Comparison of ENCODE assay signal across 8 cellular contexts in the genomic region with DNA sequence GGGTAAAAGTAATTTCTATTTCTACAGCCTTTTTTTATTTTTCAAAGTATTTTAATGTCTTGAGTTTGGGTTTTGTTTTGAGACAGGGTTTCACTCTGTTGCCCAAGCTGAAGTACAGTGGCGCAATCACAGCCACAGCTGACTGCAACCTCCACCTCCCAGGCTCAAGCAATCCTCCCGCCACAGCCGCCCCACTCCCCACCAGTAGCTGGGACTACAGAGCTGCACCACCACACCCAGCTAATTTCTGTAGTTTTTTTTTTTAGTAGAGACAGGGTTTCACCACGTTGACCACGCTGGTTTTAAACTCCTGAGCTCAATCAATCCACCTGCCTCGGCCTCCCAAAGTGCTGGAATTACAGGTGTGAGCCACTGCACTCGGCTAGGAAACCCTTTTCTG. TPM values are rescaled to one million over a fixed set of nuclear protein-coding genes. Genes with fewer than 3 reads are reported as not detected.
DNase-seq lines count a peak whose midpoint lies in the region; ATAC-seq, FAIRE-seq and TF ChIP-seq lines count a peak whose summit lies in the region.

No MANE protein-coding gene starts in this region.

- FAIRE-seq in frontal cortex (lab: Jason Lieb, UNC), result no peak

- H3K4me1 ChIP-seq in right atrium auricular region (peaks cover 0 to 38% of the 10 kb centered on the region in 2 donors), thyroid gland (peaks cover 48 to 75% of the 10 kb centered on the region in 2 donors)

- intact Hi-C loops in CD14-positive monocyte (cut with micrococcal nuclease), result loop anchor here in 1 of 2 donors (5.0 to 10.0 kb wide), 2 partner anchors 96 to 224 kb away; no protein-coding TSS in a partner anchor
- intact Hi-C loops in thyroid gland (cut with DNase I), result no loop called here

- H3K36me3 Mint-ChIP-seq in CD14-positive monocyte (peaks cover 4 to 6% of the 10 kb centered on the region in 2 donors), WTC11 (no peaks in the 10 kb centered on the region)

- H3K27ac Mint-ChIP-seq in CD14-positive monocyte (peak overlapping the region; percentile 95 to 98 (median 96)), WTC11 (peak overlapping the region; percentile 69; the same call in 1 of the 2 replicates)

- DNase-seq in CD14-positive monocyte (ENCODE audit: low spot score) (peak; percentile 73), WTC11 (ENCODE audit: low spot score) (no peak), right atrium auricular region (ENCODE audit: low spot score) (peak; percentile 73), thyroid gland (peak; percentile 91 to 95), foreskin melanocyte (no peak), frontal cortex (ENCODE audit: low spot score in 2 of 2) (no peak), NCI-H146 treated with DMSO at 0.1 percent for 48 hours (lab: John Stamatoyannopoulos, UW; ENCODE audit: unreplicated experiment) (no peak)

- H3K4me3 Mint-ChIP-seq in CD14-positive monocyte (peak overlapping the region; percentile 70 to 82), WTC11 (no peak overlapping the region)

- H3K9me3 ChIP-seq in right atrium auricular region (no peaks in the 10 kb centered on the region), thyroid gland (no peaks in the 10 kb centered on the region)

- POLR2A ChIA-PET in WTC11 (lab: Charles Lee), result no interaction called here

- TF ChIP-seq POLR2A in thyroid gland (IDR thresholded peaks at IDR 0.05), result peak in 1 of 2 donors; percentile 34

- H3K27me3 ChIP-seq in right atrium auricular region (no peaks in the 10 kb centered on the region), thyroid gland (no peaks in the 10 kb centered on the region)

- 23 to 28% methylated on average over 7 of the region's 7 CpGs for WGBS in thyroid gland, 2 donors

- peak; percentile 36 for ATAC-seq in HG02588 (IDR thresholded peaks at IDR 0.05; ENCODE audit: unreplicated experiment)
- ATAC-seq in WTC11, result no peak

- TF ChIP-seq CTCF in CD14-positive monocyte (IDR thresholded peaks at IDR 0.05) (no peak), WTC11 (IDR thresholded peaks at IDR 0.05) (no peak), right atrium auricular region (IDR thresholded peaks at IDR 0.05) (no peak), thyroid gland (IDR thresholded peaks at IDR 0.05) (no peak)

- no peak overlapping the region for H3K27ac ChIP-seq in right atrium auricular region
- H3K27ac ChIP-seq in thyroid gland, result peak overlapping the region; percentile 60 to 98 (median 85)

- H3K36me3 ChIP-seq in right atrium auricular region (no peaks in the 10 kb centered on the region), thyroid gland (no peaks in the 10 kb centered on the region)

- H3K4me1 Mint-ChIP-seq in CD14-positive monocyte, result peaks cover 92% of the 10 kb centered on the region
- H3K4me1 Mint-ChIP-seq in WTC11, result peaks cover 60% of the 10 kb centered on the region

- H3K4me3 ChIP-seq in right atrium auricular region (no peak overlapping the region), thyroid gland (replicated peaks in 1 of 3) (no peak overlapping the region)

- CTCF ChIA-PET in WTC11 (lab: Charles Lee), result interaction anchor here (0.8 to 1.0 kb wide), 2 partner anchors 8 to 188 kb away, joined by 3 to 4 read pairs; no protein-coding TSS in a partner anchor

- H3K27me3 Mint-ChIP-seq in CD14-positive monocyte (ENCODE audit: low read depth in 3 of 3), result peaks cover 0 to 2% (median 0%) of the 10 kb centered on the region in 3 donors
- H3K27me3 Mint-ChIP-seq in WTC11 (ENCODE audit: low read depth), result no peaks in the 10 kb centered on the region; the same call in 1 of the 2 replicates

- peaks cover 0 to 2% (median 0%) of the 10 kb centered on the region in 7 donors for H3K9me3 Mint-ChIP-seq in CD14-positive monocyte
- no peaks in the 10 kb centered on the region for H3K9me3 Mint-ChIP-seq in WTC11

TF ChIP-seq in WTC11, 78 proteins besides CTCF, POLR2A, EP300 and RAD21:
- no peak for TF ChIP-seq ZMAT4 (CRISPR knock-in tag; IDR thresholded peaks at IDR 0.05)
- TF ChIP-seq CREB1 (CRISPR knock-in tag; IDR thresholded peaks at IDR 0.05), result no peak
- TF ChIP-seq ZNF263 (CRISPR knock-in tag; IDR thresholded peaks at IDR 0.05; ENCODE audit: low read depth), result no peak
- no peak for TF ChIP-seq ZNF232 (CRISPR knock-in tag; IDR thresholded peaks at IDR 0.05)
- TF ChIP-seq GABPB1 (CRISPR knock-in tag; IDR thresholded peaks at IDR 0.05), result peak; percentile 82
- no peak for TF ChIP-seq E2F5 (CRISPR knock-in tag; IDR thresholded peaks at IDR 0.05)
- TF ChIP-seq ZNF532 (CRISPR knock-in tag; IDR thresholded peaks at IDR 0.05; ENCODE audit: borderline replicate concordance), result no peak
- TF ChIP-seq, protein P1, sequence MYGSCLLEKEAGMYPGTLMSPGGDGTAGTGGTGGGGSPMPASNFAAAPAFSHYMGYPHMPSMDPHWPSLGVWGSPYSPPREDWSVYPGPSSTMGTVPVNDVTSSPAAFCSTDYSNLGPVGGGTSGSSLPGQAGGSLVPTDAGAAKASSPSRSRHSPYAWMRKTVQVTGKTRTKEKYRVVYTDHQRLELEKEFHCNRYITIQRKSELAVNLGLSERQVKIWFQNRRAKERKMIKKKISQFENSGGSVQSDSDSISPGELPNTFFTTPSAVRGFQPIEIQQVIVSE (CRISPR knock-in tag; IDR thresholded peaks at IDR 0.05; ENCODE audit: borderline replicate concordance), result no peak

RNA-seq across cellular contexts. Expression of gene TUBD1, which starts 44.0 kb away (rescaled TPM):
- polyA plus RNA-seq in CD14-positive monocyte, result 1 to 10 TPM; 2.9 to 7.3 TPM
- total RNA-seq in WTC11 (2021) (12.0 to 21.4 TPM (median 16.6 TPM) in 3 replicates), right atrium auricular region (1 to 10 TPM; 6.1 to 8.0 TPM), thyroid gland (10 to 100 TPM; 11.2 to 28.4 (median 17.9) TPM), frontal cortex (11.0 TPM)

RNA-seq across cellular contexts. Expression of gene RPS6KB1, which starts 44.1 kb away (rescaled TPM):
- 10 to 100 TPM; 15.8 to 15.9 TPM for polyA plus RNA-seq in CD14-positive monocyte
- total RNA-seq in WTC11 (2021) (21.6 to 27.1 TPM (median 22.5 TPM) in 3 replicates), right atrium auricular region (10 to 100 TPM; 14.3 to 21.8 TPM), thyroid gland (100 to 1,000 TPM in 1 of 4 donors, 10 to 100 TPM in 3; 40.0 to 200 (median 55.7) TPM), frontal cortex (36.3 TPM)

Comparison
In these comparisons a context has a peak if more than half of its experiments do, and no peak if none do; other contexts are left out.
1. DNase-seq: peak in CD14-positive monocyte (single experiment), right atrium auricular region (single experiment) and thyroid gland (2 of 2); none in WTC11 (single experiment), foreskin melanocyte (single experiment), frontal cortex (0 of 2) and NCI-H146 treated with DMSO at 0.1 percent for 48 hours (single experiment).
2. H3K27ac ChIP-seq: peak in thyroid gland (3 of 3); none in right atrium auricular region (0 of 2).